ENCODE assay signal across 26 cellular contexts in the genomic region with DNA sequence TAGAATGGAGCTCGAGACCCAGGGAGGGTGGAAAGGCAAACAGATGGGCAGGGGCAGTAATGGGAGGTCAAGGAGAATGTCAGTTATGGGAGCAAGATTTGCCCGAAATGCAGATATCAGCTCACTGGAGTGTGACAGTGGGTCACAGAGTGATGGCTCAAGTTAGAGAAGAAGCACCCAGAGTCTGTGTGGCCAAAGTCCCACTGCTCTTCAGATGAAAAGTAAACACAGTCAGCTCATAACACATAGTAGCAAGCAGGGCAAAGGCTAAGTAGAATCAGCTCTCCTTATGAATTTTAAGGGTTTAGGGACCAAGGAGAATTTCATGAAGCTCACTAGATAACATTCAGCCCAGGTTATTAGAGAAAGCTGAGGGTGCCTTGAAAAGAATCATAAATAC.
"Had no signal": no experiment of that assay in that cellular context is flagged by ENCODE, and none has a peak within 500 bp of the region (broad histone marks: within the 10 kb centered on the region; RNA-seq: fewer than 3 reads in every experiment).

No MANE protein-coding gene starts in this region.

- H3K27ac Mint-ChIP-seq: memory B cell; naive thymus-derived CD8-positive, alpha-beta T cell; stimulated activated effector memory CD8-positive, alpha-beta T cell treated with anti-CD3 and anti-CD28 coated beads, Interleukin-12 subunit alpha, Interleukin-12 subunit beta, amount 100 ng/mL, for 72 hours; stimulated activated naive CD8-positive, alpha-beta T cell treated with anti-CD3 and anti-CD28 coated beads, Interleukin-15, Interleukin-2, amounts not matched to agents 100 ng/mL and 50 ng/mL, for 24 hours; type B pancreatic cell had no signal

- H3K9me3 ChIP-seq: pancreas, prostate gland, sigmoid colon, suprapubic skin, thoracic aorta, tibial artery, uterus had no signal

- ATAC-seq: left lung; naive thymus-derived CD8-positive, alpha-beta T cell; pancreas; stimulated activated effector memory CD8-positive, alpha-beta T cell treated with anti-CD3 and anti-CD28 coated beads, Interleukin-12 subunit alpha, Interleukin-12 subunit beta, amount 100 ng/mL, for 72 hours had no signal

- H3K9me3 Mint-ChIP-seq: nephron; stimulated activated effector memory CD8-positive, alpha-beta T cell treated with anti-CD3 and anti-CD28 coated beads, Interleukin-12 subunit alpha, Interleukin-12 subunit beta, amount 100 ng/mL, for 72 hours; type B pancreatic cell had no signal

- H3K36me3 ChIP-seq: left lung, pancreas, prostate gland, sigmoid colon, spleen, suprapubic skin, thoracic aorta, tibial artery, uterus had no signal

- H3K27ac ChIP-seq: left lung, pancreas, prostate gland, sigmoid colon, spleen, suprapubic skin, thoracic aorta, tibial artery, uterus had no signal

- H3K4me3 ChIP-seq: left lung, lung, pancreas, prostate gland, sigmoid colon, spleen, suprapubic skin, thoracic aorta, tibial artery, uterus had no signal

- H3K4me1 ChIP-seq: left lung, pancreas, prostate gland, sigmoid colon, spleen, suprapubic skin, tibial artery, uterus had no signal

- H3K27me3 ChIP-seq: left lung, pancreas, sigmoid colon, spleen, suprapubic skin, tibial artery, uterus had no signal

- H3K36me3 Mint-ChIP-seq: memory B cell; naive thymus-derived CD8-positive, alpha-beta T cell; stimulated activated effector memory CD8-positive, alpha-beta T cell treated with anti-CD3 and anti-CD28 coated beads, Interleukin-12 subunit alpha, Interleukin-12 subunit beta, amount 100 ng/mL, for 72 hours; type B pancreatic cell had no signal

- DNase-seq: hippocampal formation; kidney glomerular epithelial cell; left lung; naive thymus-derived CD8-positive, alpha-beta T cell; nucleus accumbens; pancreas; posterior cingulate gyrus; retina; sigmoid colon; small intestine; spleen; stimulated activated CD4-positive, alpha-beta T cell treated with anti-CD3 and anti-CD28 coated beads, Interleukin-4, amount 100 ng/mL, for 24 hours; stimulated activated naive CD4-positive, alpha-beta T cell; tibial artery; uterus had no signal

- H3K4me1 Mint-ChIP-seq: memory B cell; naive thymus-derived CD8-positive, alpha-beta T cell; neural crest cell; stimulated activated effector memory CD8-positive, alpha-beta T cell treated with anti-CD3 and anti-CD28 coated beads, Interleukin-12 subunit alpha, Interleukin-12 subunit beta, amount 100 ng/mL, for 72 hours had no signal

- H3K27me3 Mint-ChIP-seq: naive thymus-derived CD8-positive, alpha-beta T cell; stimulated activated naive CD8-positive, alpha-beta T cell treated with anti-CD3 and anti-CD28 coated beads, Interleukin-15, Interleukin-2, amounts not matched to agents 100 ng/mL and 50 ng/mL, for 24 hours; type B pancreatic cell had no signal

- FAIRE-seq: keratinocyte, pancreas, small intestine had no signal

- H3K4me3 Mint-ChIP-seq: memory B cell; naive thymus-derived CD8-positive, alpha-beta T cell; nephron; neural crest cell; stimulated activated effector memory CD8-positive, alpha-beta T cell treated with anti-CD3 and anti-CD28 coated beads, Interleukin-12 subunit alpha, Interleukin-12 subunit beta, amount 100 ng/mL, for 72 hours; stimulated activated naive CD8-positive, alpha-beta T cell treated with anti-CD3 and anti-CD28 coated beads, Interleukin-15, Interleukin-2, amounts not matched to agents 100 ng/mL and 50 ng/mL, for 24 hours; type B pancreatic cell had no signal
